ENCODE assay signal across 9 cellular contexts in genomic region chr17:66426397-66427033, GRCh38.
DNase-seq lines count a peak whose midpoint lies in the region; ATAC-seq and TF ChIP-seq lines count a peak whose summit lies in the region.
"Had no signal": no experiment of that assay in that cellular context is flagged by ENCODE, and none has a peak within 500 bp of the region (broad histone marks: within the 10 kb centered on the region; RNA-seq: fewer than 3 reads in every experiment).

No MANE protein-coding gene starts in this region.

- peak; percentile 64 to 77 for TF ChIP-seq RAD21 in liver (IDR thresholded peaks at IDR 0.05)

- H3K9me3 ChIP-seq in Karpas-422 (ENCODE audit: low read length): no peaks in the 10 kb centered on the region
- no peaks in the 10 kb centered on the region for H3K9me3 ChIP-seq in liver (ENCODE audit: control insufficient read depth in 4 of 4, low read length in 3 of 4)
- H3K9me3 ChIP-seq in upper lobe of left lung: no peaks in the 10 kb centered on the region

- H3K4me2 ChIP-seq in Karpas-422 (ENCODE audit: low read depth, low read length, poor library complexity, severe bottlenecking): peak overlapping the region; percentile 17

- TF ChIP-seq EP300 in upper lobe of left lung (IDR thresholded peaks at IDR 0.05): no peak

- H3K9me3 Mint-ChIP-seq in activated T-cell treated with anti-CD3 and anti-CD28 coated beads, Interleukin-2, amount 50 U/mL, for 24 hours: no peaks in the 10 kb centered on the region

- H3K9me2 ChIP-seq in Karpas-422 (replicated peaks; ENCODE audit: insufficient read depth, low read length): no peaks in the 10 kb centered on the region

- H3K4me3 ChIP-seq in Karpas-422 (ENCODE audit: low read length) (no peak overlapping the region), liver (ENCODE audit: low read depth in 1 of 3, low read length in 3 of 3) (no peak overlapping the region), upper lobe of left lung (no peak overlapping the region)

- DNase-seq in EL: peak; percentile 41
- peak; percentile 78 for DNase-seq in Karpas-422
- no peak for DNase-seq in activated T-cell treated with anti-CD3 and anti-CD28 coated beads, Interleukin-2, amount 50 U/mL, for 24 hours
- DNase-seq in upper lobe of left lung: no peak
- no peak for DNase-seq in NCI-H2029 treated with DMSO at 0.1 percent for 48 hours (lab: John Stamatoyannopoulos, UW)
- no peak for DNase-seq in omental fat pad (ENCODE audit: low spot score)
- no peak for DNase-seq in NCI-H1417 treated with DMSO at 0.1 percent for 48 hours (lab: John Stamatoyannopoulos, UW)

- H3K27me3 ChIP-seq in Karpas-422 (ENCODE audit: low read length) (0 out of 2 replicates have a peak, but pooled peaks cover 2% of the 10 kb centered on the region), liver (ENCODE audit: control insufficient read depth in 4 of 4, insufficient read depth in 4 of 4, low read length in 3 of 4) (no peaks in the 10 kb centered on the region), upper lobe of left lung (no peaks in the 10 kb centered on the region)

- peaks cover 12% of the 10 kb centered on the region; the same call in 1 of the 2 replicates for H4K20me1 ChIP-seq in Karpas-422 (ENCODE audit: insufficient read depth, low read depth, low read length)

- no peak overlapping the region for H3K4me3 Mint-ChIP-seq in activated T-cell treated with anti-CD3 and anti-CD28 coated beads, Interleukin-2, amount 50 U/mL, for 24 hours

- H3K36me3 ChIP-seq in Karpas-422 (ENCODE audit: insufficient read depth, low read length) (no peaks in the 10 kb centered on the region), liver (ENCODE audit: control insufficient read depth in 4 of 4, insufficient read depth in 3 of 4, low read depth in 1 of 4, low read length in 3 of 4) (no peaks in the 10 kb centered on the region), upper lobe of left lung (no peaks in the 10 kb centered on the region)

- TF ChIP-seq POLR2A in upper lobe of left lung (IDR thresholded peaks at IDR 0.05): no peak

- H3K27ac Mint-ChIP-seq in activated T-cell treated with anti-CD3 and anti-CD28 coated beads, Interleukin-2, amount 50 U/mL, for 24 hours: peak overlapping the region; percentile 76
- H3K27ac Mint-ChIP-seq: IgD-negative memory B cell had no signal

- peaks cover 73% of the 10 kb centered on the region for H3K4me1 Mint-ChIP-seq in activated T-cell treated with anti-CD3 and anti-CD28 coated beads, Interleukin-2, amount 50 U/mL, for 24 hours (ENCODE audit: low read depth)

- no peak overlapping the region for H2AFZ ChIP-seq in Karpas-422 (ENCODE audit: low read length)

- WGBS in liver: 69% methylated on average over 6 of the region's 6 CpGs
- 57 to 62% methylated on average over 6 of the region's 6 CpGs for WGBS in upper lobe of left lung, 2 donors

- H3K27ac ChIP-seq in Karpas-422 (ENCODE audit: low read length): no peak overlapping the region
- H3K27ac ChIP-seq in liver (ENCODE audit: low read depth in 1 of 2, low read length in 2 of 2): no peak overlapping the region
- no peak overlapping the region for H3K27ac ChIP-seq in upper lobe of left lung

- ATAC-seq in upper lobe of left lung (ENCODE audit: low FRiP score in 2 of 2) (no peak), omental fat pad (ENCODE audit: low FRiP score) (no peak)

- peaks cover 22% of the 10 kb centered on the region for H3K36me3 Mint-ChIP-seq in activated T-cell treated with anti-CD3 and anti-CD28 coated beads, Interleukin-2, amount 50 U/mL, for 24 hours (ENCODE audit: low read depth)
- H3K36me3 Mint-ChIP-seq: IgD-negative memory B cell had no signal

- H3K9ac ChIP-seq in Karpas-422 (ENCODE audit: low read length) (no peak overlapping the region), liver (ENCODE audit: low read depth in 1 of 2, low read length in 2 of 2) (no peak overlapping the region)

- no peaks in the 10 kb centered on the region for H3K79me2 ChIP-seq in Karpas-422 (ENCODE audit: low read length)

- H3K27me3 Mint-ChIP-seq in activated T-cell treated with anti-CD3 and anti-CD28 coated beads, Interleukin-2, amount 50 U/mL, for 24 hours: no peaks in the 10 kb centered on the region

- TF ChIP-seq CTCF in liver (IDR thresholded peaks at IDR 0.05; ENCODE audit: low read depth, low read length, missing input control) (peak; percentile 37), upper lobe of left lung (IDR thresholded peaks at IDR 0.05) (peak in 1 of 6 experiments; percentile 22), omental fat pad (IDR thresholded peaks at IDR 0.05) (no peak)

- peaks cover 21% of the 10 kb centered on the region for H3K4me1 ChIP-seq in Karpas-422 (ENCODE audit: low read length)
- H3K4me1 ChIP-seq in liver (ENCODE audit: control insufficient read depth in 4 of 4, insufficient read depth in 4 of 4, low read length in 3 of 4): peaks cover 0 to 28% (median 6%) of the 10 kb centered on the region in 4 donors
- H3K4me1 ChIP-seq in upper lobe of left lung: peaks cover 0 to 10% (median 1%) of the 10 kb centered on the region in 4 donors

TF ChIP-seq in liver, 16 proteins besides CTCF, POLR2A, EP300 and RAD21:
- peak in 1 of 2 donors; percentile 20 for TF ChIP-seq RXRA (IDR thresholded peaks at IDR 0.05)
- TF ChIP-seq GABPA (IDR thresholded peaks at IDR 0.05 in 1 of 2, conservative IDR thresholded peaks at IDR 0.05 in 1 of 2): peak in 1 of 2 donors; percentile 35
- peak; percentile 8 to 28 for TF ChIP-seq HNF4A (conservative IDR thresholded peaks at IDR 0.05)
- no peak for TF ChIP-seq YY1 (IDR thresholded peaks at IDR 0.05)
TF ChIP-seq in liver: peak in this region for 3.

Comparison
In these comparisons a context has a peak if more than half of its experiments do, and no peak if none do; other contexts are left out.
1. DNase-seq: peak in EL (single experiment) and Karpas-422 (single experiment); none in activated T-cell treated with anti-CD3 and anti-CD28 coated beads, Interleukin-2, amount 50 U/mL, for 24 hours (single experiment), upper lobe of left lung (0 of 2), NCI-H2029 treated with DMSO at 0.1 percent for 48 hours (single experiment), omental fat pad (single experiment) and NCI-H1417 treated with DMSO at 0.1 percent for 48 hours (single experiment).